ENCODE assay signal across 16 cellular contexts in genomic region chr6:107784669-107785068, GRCh38. TPM values are rescaled to one million over a fixed set of nuclear protein-coding genes. Genes with fewer than 3 reads are reported as not detected.
DNase-seq lines count a peak whose midpoint lies in the region; ATAC-seq lines count a peak whose summit lies in the region.
"Had no signal": no experiment of that assay in that cellular context is flagged by ENCODE, and none has a peak within 500 bp of the region (broad histone marks: within the 10 kb centered on the region; RNA-seq: fewer than 3 reads in every experiment).

No MANE protein-coding gene starts in this region.

- peak; percentile 67 for ATAC-seq in stimulated activated naive CD8-positive, alpha-beta T cell treated with anti-CD3 and anti-CD28 coated beads, Interleukin-15, Interleukin-2, amounts not matched to agents 100 U/mL and 50 U/mL, for 24 hours
- ATAC-seq in GM18517 (IDR thresholded peaks at IDR 0.05; ENCODE audit: unreplicated experiment), result no peak

- no peaks in the 10 kb centered on the region for H3K27me3 Mint-ChIP-seq in activated CD4-positive, alpha-beta T cell treated with anti-CD3 and anti-CD28 coated beads, Interleukin-2, amount 10 ng/mL, durations not matched to agents 7 days and 5 days
- H3K27me3 Mint-ChIP-seq in immature natural killer cell (ENCODE audit: low read depth in 3 of 3), result no peaks in the 10 kb centered on the region

- no peaks in the 10 kb centered on the region for H3K9me3 Mint-ChIP-seq in activated CD4-positive, alpha-beta T cell treated with anti-CD3 and anti-CD28 coated beads, Interleukin-2, amount 10 ng/mL, durations not matched to agents 7 days and 5 days
- H3K9me3 Mint-ChIP-seq in immature natural killer cell, result no peaks in the 10 kb centered on the region
- H3K9me3 Mint-ChIP-seq: activated T-helper 2 cell treated with anti-CD3 and anti-CD28 coated beads, Interferon-gamma antibody, Interleukin-2, Interleukin-4, amounts not matched to agents 10 μg/mL and 5 μg/mL and 100 μg/mL, durations not matched to agents 14 hours and 24 hours and 36 hours had no signal

- peak; percentile 41 for DNase-seq in stimulated activated CD4-positive, alpha-beta T cell treated with anti-CD3 and anti-CD28 coated beads, Interleukin-15, amount 100 ng/mL, for 24 hours
- no peak for DNase-seq in stimulated activated CD4-positive, alpha-beta T cell treated with anti-CD3 and anti-CD28 coated beads, Interleukin-1b, Interleukin-23, amount 100 ng/mL, for 48 hours
- no peak for DNase-seq in activated CD4-positive, alpha-beta T cell treated with anti-CD3 and anti-CD28 coated beads, Interleukin-2, amount 10 ng/mL, durations not matched to agents 7 days and 5 days
- DNase-seq in immature natural killer cell, result no peak
- DNase-seq in stimulated activated naive CD8-positive, alpha-beta T cell treated with anti-CD3 and anti-CD28 coated beads, Interleukin-15, Interleukin-2, amounts not matched to agents 100 U/mL and 50 U/mL, for 24 hours, result peak; percentile 49
- no peak for DNase-seq in NCI-H510A (lab: John Stamatoyannopoulos, UW)
- no peak for DNase-seq in NCI-H1436 treated with DMSO at 0.1 percent for 48 hours (lab: John Stamatoyannopoulos, UW)
- DNase-seq: DMS153, H7, mesenchymal stem cell, NCI-H1436, thyroid gland had no signal

- peaks cover 74% of the 10 kb centered on the region for H3K4me1 Mint-ChIP-seq in activated CD4-positive, alpha-beta T cell treated with anti-CD3 and anti-CD28 coated beads, Interleukin-2, amount 10 ng/mL, durations not matched to agents 7 days and 5 days
- peaks cover 67 to 75% of the 10 kb centered on the region in 2 donors for H3K4me1 Mint-ChIP-seq in immature natural killer cell

- H3K36me3 Mint-ChIP-seq in activated CD4-positive, alpha-beta T cell treated with anti-CD3 and anti-CD28 coated beads, Interleukin-2, amount 10 ng/mL, durations not matched to agents 7 days and 5 days (ENCODE audit: low read depth), result peaks cover 36% of the 10 kb centered on the region
- H3K36me3 Mint-ChIP-seq in immature natural killer cell, result peaks cover 3 to 9% (median 7%) of the 10 kb centered on the region in 3 donors

- POLR2A ChIA-PET in activated CD4-positive, alpha-beta T cell treated with anti-CD3 and anti-CD28 coated beads, Interleukin-2, amount 10 ng/mL, durations not matched to agents 7 days and 5 days (lab: Charles Lee), result no interaction called here

- H3K27ac Mint-ChIP-seq in activated CD4-positive, alpha-beta T cell treated with anti-CD3 and anti-CD28 coated beads, Interleukin-2, amount 10 ng/mL, durations not matched to agents 7 days and 5 days, result peak overlapping the region; percentile 91
- peak overlapping the region in 4 of 6 donors; percentile 16 to 62 (median 48) for H3K27ac Mint-ChIP-seq in immature natural killer cell
- H3K27ac Mint-ChIP-seq: activated T-helper 2 cell treated with anti-CD3 and anti-CD28 coated beads, Interferon-gamma antibody, Interleukin-2, Interleukin-4, amounts not matched to agents 10 μg/mL and 5 μg/mL and 100 μg/mL, durations not matched to agents 14 hours and 24 hours and 36 hours had no signal

- H3K4me3 Mint-ChIP-seq in activated CD4-positive, alpha-beta T cell treated with anti-CD3 and anti-CD28 coated beads, Interleukin-2, amount 10 ng/mL, durations not matched to agents 7 days and 5 days, result no peak overlapping the region
- peak overlapping the region in 3 of 5 donors; percentile 3 to 26 (median 10) for H3K4me3 Mint-ChIP-seq in immature natural killer cell

- CTCF ChIA-PET in activated CD4-positive, alpha-beta T cell treated with anti-CD3 and anti-CD28 coated beads, Interleukin-2, amount 10 ng/mL, durations not matched to agents 7 days and 5 days (lab: Charles Lee), result interaction anchor here (0.7 kb wide), 1 partner anchor 992 kb away, joined by 3 read pairs; no protein-coding TSS in a partner anchor

RNA-seq across cellular contexts. Expression of gene SCML4, which starts 39.4 kb away (rescaled TPM):
- 10 to 100 TPM; 46.5 to 49.7 TPM for total RNA-seq in activated CD4-positive, alpha-beta T cell treated with anti-CD3 and anti-CD28 coated beads, Interleukin-2, amount 10 ng/mL, durations not matched to agents 7 days and 5 days
- 10 to 100 TPM; 16.6 to 40.2 (median 21.8) TPM for polyA plus RNA-seq in immature natural killer cell
- total RNA-seq: cardiac septum, H7, NCI-H460 had no signal

Comparison
In these comparisons a context has a peak if more than half of its experiments do, and no peak if none do; other contexts are left out.
1. DNase-seq: peak in stimulated activated CD4-positive, alpha-beta T cell treated with anti-CD3 and anti-CD28 coated beads, Interleukin-15, amount 100 ng/mL, for 24 hours (single experiment) and stimulated activated naive CD8-positive, alpha-beta T cell treated with anti-CD3 and anti-CD28 coated beads, Interleukin-15, Interleukin-2, amounts not matched to agents 100 U/mL and 50 U/mL, for 24 hours (single experiment); none in stimulated activated CD4-positive, alpha-beta T cell treated with anti-CD3 and anti-CD28 coated beads, Interleukin-1b, Interleukin-23, amount 100 ng/mL, for 48 hours (single experiment), activated CD4-positive, alpha-beta T cell treated with anti-CD3 and anti-CD28 coated beads, Interleukin-2, amount 10 ng/mL, durations not matched to agents 7 days and 5 days (single experiment), immature natural killer cell (0 of 3), NCI-H510A (single experiment) and NCI-H1436 treated with DMSO at 0.1 percent for 48 hours (single experiment).